1 cellular context compared by ENCODE assay signal in the genomic region with DNA sequence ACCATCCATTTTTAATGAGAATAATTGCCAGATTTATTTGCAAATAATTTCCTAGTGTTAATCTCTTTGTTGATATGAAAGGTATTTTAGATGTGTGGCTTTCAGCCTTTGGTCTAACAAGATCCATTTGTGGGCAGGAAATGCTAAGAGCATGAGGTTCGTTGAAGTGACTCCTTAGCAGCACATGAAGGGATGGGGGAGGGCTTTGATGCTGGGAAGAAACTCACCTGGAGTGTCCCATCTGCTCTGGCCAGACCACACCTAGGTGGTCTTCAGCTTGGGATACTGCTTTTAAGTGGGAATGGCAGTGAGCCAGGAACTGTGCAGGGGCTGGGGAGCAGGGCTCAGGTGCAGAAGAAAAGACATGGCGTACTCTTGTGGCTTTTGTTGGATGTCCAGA.
TF ChIP-seq lines count a peak whose summit lies in the region.

No MANE protein-coding gene starts in this region.

TF ChIP-seq in WTC11, 78 proteins besides CTCF, POLR2A, EP300 and RAD21 (continued from another document):
- TF ChIP-seq, protein P1, sequence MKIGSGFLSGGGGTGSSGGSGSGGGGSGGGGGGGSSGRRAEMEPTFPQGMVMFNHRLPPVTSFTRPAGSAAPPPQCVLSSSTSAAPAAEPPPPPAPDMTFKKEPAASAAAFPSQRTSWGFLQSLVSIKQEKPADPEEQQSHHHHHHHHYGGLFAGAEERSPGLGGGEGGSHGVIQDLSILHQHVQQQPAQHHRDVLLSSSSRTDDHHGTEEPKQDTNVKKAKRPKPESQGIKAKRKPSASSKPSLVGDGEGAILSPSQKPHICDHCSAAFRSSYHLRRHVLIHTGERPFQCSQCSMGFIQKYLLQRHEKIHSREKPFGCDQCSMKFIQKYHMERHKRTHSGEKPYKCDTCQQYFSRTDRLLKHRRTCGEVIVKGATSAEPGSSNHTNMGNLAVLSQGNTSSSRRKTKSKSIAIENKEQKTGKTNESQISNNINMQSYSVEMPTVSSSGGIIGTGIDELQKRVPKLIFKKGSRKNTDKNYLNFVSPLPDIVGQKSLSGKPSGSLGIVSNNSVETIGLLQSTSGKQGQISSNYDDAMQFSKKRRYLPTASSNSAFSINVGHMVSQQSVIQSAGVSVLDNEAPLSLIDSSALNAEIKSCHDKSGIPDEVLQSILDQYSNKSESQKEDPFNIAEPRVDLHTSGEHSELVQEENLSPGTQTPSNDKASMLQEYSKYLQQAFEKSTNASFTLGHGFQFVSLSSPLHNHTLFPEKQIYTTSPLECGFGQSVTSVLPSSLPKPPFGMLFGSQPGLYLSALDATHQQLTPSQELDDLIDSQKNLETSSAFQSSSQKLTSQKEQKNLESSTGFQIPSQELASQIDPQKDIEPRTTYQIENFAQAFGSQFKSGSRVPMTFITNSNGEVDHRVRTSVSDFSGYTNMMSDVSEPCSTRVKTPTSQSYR (CRISPR knock-in tag; IDR thresholded peaks at IDR 0.05): 0 out of 2 replicates have a peak, but pooled peaks have one; percentile 50
- TF ChIP-seq SP1 (CRISPR knock-in tag; conservative IDR thresholded peaks at IDR 0.05): 0 out of 2 replicates have a peak, but pooled peaks have one; percentile 25
- TF ChIP-seq, protein P2, sequence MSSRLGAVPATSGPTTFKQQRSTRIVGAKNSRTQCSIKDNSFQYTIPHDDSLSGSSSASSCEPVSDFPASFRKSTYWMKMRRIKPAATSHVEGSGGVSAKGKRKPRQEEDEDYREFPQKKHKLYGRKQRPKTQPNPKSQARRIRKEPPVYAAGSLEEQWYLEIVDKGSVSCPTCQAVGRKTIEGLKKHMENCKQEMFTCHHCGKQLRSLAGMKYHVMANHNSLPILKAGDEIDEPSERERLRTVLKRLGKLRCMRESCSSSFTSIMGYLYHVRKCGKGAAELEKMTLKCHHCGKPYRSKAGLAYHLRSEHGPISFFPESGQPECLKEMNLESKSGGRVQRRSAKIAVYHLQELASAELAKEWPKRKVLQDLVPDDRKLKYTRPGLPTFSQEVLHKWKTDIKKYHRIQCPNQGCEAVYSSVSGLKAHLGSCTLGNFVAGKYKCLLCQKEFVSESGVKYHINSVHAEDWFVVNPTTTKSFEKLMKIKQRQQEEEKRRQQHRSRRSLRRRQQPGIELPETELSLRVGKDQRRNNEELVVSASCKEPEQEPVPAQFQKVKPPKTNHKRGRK (CRISPR knock-in tag; IDR thresholded peaks at IDR 0.05; ENCODE audit: borderline replicate concordance): no peak
TF ChIP-seq in WTC11: peak in this region for 4.
